1 cellular context compared by ENCODE assay signal in the genomic region with DNA sequence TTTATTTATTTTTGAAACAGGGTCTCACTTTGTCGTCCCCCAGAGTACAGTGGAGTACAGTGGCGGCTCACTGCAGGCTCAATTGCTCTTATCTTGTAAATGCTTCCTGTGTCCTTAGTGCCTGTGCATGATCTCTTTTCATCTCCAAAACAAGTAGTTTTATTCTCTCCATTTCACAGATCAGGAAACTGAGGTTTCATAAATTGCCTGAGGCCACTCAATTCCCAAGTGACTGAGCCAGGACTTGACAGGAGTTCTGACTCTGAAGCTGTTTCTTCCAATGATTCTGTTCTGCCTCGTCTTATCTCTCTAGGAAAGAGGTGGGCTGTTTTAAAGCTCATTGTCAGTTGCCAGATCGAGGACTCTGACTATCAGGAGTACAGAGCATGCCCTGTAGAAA.
TF ChIP-seq lines count a peak whose summit lies in the region.

No MANE protein-coding gene starts in this region.

TF ChIP-seq in SK-N-SH treated with all-trans-retinoic acid at 6 μM for 48 hours, 23 proteins besides CTCF, POLR2A, EP300 and RAD21 (continued from another document):
- TF ChIP-seq, protein P1, sequence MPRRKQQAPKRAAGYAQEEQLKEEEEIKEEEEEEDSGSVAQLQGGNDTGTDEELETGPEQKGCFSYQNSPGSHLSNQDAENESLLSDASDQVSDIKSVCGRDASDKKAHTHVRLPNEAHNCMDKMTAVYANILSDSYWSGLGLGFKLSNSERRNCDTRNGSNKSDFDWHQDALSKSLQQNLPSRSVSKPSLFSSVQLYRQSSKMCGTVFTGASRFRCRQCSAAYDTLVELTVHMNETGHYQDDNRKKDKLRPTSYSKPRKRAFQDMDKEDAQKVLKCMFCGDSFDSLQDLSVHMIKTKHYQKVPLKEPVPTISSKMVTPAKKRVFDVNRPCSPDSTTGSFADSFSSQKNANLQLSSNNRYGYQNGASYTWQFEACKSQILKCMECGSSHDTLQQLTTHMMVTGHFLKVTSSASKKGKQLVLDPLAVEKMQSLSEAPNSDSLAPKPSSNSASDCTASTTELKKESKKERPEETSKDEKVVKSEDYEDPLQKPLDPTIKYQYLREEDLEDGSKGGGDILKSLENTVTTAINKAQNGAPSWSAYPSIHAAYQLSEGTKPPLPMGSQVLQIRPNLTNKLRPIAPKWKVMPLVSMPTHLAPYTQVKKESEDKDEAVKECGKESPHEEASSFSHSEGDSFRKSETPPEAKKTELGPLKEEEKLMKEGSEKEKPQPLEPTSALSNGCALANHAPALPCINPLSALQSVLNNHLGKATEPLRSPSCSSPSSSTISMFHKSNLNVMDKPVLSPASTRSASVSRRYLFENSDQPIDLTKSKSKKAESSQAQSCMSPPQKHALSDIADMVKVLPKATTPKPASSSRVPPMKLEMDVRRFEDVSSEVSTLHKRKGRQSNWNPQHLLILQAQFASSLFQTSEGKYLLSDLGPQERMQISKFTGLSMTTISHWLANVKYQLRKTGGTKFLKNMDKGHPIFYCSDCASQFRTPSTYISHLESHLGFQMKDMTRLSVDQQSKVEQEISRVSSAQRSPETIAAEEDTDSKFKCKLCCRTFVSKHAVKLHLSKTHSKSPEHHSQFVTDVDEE (CRISPR knock-in tag; IDR thresholded peaks at IDR 0.05), result no peak
- no peak for TF ChIP-seq ARNTL (CRISPR knock-in tag; IDR thresholded peaks at IDR 0.05; ENCODE audit: borderline replicate concordance, low read depth)
- no peak for TF ChIP-seq PPARA (CRISPR knock-in tag; IDR thresholded peaks at IDR 0.05; ENCODE audit: borderline replicate concordance)
